Comparison of ENCODE assay signal across 23 cellular contexts in the genomic region with DNA sequence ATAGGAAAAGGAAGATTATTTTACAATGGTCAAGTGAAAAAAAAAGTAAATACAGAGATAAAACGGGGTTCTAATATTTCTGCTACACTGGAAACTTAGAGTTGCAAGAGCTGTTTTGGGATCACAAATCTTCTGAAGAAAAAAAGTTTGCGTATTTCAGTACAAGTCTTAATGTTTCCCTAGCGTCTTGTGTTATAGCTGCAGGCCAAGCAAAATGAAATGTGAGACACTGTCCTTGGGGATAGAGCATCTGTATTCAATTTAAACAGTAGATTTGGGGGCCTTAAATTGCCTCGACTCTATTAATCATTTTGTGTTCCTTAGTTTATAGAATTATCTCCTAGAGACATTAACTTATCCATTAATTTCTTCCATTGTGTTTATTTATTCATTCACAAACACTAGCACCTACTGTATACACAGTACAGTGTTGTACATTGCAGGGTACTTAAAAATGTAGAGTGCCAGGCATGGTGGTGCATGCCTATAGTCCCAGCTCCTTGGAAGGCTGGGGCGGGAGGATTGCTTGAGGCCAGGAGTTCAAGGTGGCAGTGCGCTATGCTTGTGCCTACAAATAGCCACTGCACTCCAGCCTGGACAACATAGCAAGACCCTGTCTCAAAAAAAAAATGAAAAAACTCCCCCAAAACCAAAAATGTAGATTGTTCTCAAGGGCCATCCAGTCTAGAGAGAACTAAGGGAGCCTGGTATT. TPM values are rescaled to one million over a fixed set of nuclear protein-coding genes. Genes with fewer than 3 reads are reported as not detected.
DNase-seq lines count a peak whose midpoint lies in the region; ATAC-seq and TF ChIP-seq lines count a peak whose summit lies in the region.
"Had no signal": no experiment of that assay in that cellular context is flagged by ENCODE, and none has a peak within 500 bp of the region (broad histone marks: within the 10 kb centered on the region; RNA-seq: fewer than 3 reads in every experiment).

No MANE protein-coding gene starts in this region.

- no peaks in the 10 kb centered on the region for H3K4me1 ChIP-seq in HAP-1

- DNase-seq in SK-N-MC (ENCODE audit: low read depth, low spot score) (no peak), fibroblast of mammary gland (ENCODE audit: low read depth) (peak; percentile 53), mesothelial cell of epicardium (ENCODE audit: low spot score in 2 of 2, unreplicated experiment in 2 of 2) (no peak), islet precursor cell (no peak), HAP-1 (ENCODE audit: low spot score in 2 of 2) (no peak)
- DNase-seq: CD4-positive, CD25-positive, alpha-beta regulatory T cell; COR-L47; DMS 273 treated with DMSO at 0.1 percent for 48 hours; DMS79 treated with DMSO at 0.1 percent for 48 hours; HCEC 1CT; MG63; NCI-H1048; NCI-H1417 treated with DMSO at 0.1 percent for 48 hours; NCI-H187; NCI-H2107; NCI-H446 treated with DMSO at 0.1 percent for 48 hours; NCI-H526 treated with DMSO at 0.1 percent for 48 hours; SW 1271 had no signal

- H3K27ac ChIP-seq in SK-N-MC (peak overlapping the region; percentile 37), temporal lobe (ENCODE audit: low read depth, low read length) (peak overlapping the region; percentile 17)
- H3K27ac ChIP-seq: SJSA1 had no signal

- H3K9me3 ChIP-seq in SK-N-MC (ENCODE audit: low read depth, low read length): no peaks in the 10 kb centered on the region
- H3K9me3 ChIP-seq in HAP-1: no peaks in the 10 kb centered on the region
- H3K9me3 ChIP-seq: SJSA1 had no signal

- no peak overlapping the region for H3K9ac ChIP-seq in SK-N-MC (ENCODE audit: insufficient read length)

- peaks cover 5% of the 10 kb centered on the region for H3K36me3 Mint-ChIP-seq in mesothelial cell of epicardium
- H3K36me3 Mint-ChIP-seq: CD4-positive, CD25-positive, alpha-beta regulatory T cell had no signal

- no peak for ATAC-seq in HG02852 (IDR thresholded peaks at IDR 0.05; ENCODE audit: unreplicated experiment)
- ATAC-seq: GM23338, Right ventricle myocardium inferior had no signal

- TF ChIP-seq CTCF in fibroblast of mammary gland (conservative IDR thresholded peaks at IDR 0.05; ENCODE audit: control insufficient read depth, insufficient read depth, low read depth, low read length) (no peak), mesothelial cell of epicardium (IDR thresholded peaks at IDR 0.05; ENCODE audit: unreplicated experiment) (no peak)

- H3K4me1 Mint-ChIP-seq in mesothelial cell of epicardium: peaks cover 11% of the 10 kb centered on the region
- H3K4me1 Mint-ChIP-seq: GM23338 had no signal

- H3K36me3 ChIP-seq in SK-N-MC (ENCODE audit: insufficient read depth, low read length) (no peaks in the 10 kb centered on the region), HAP-1 (replicated peaks) (no peaks in the 10 kb centered on the region)
- H3K36me3 ChIP-seq: MG63, SJSA1 had no signal

- H3K27ac Mint-ChIP-seq in mesothelial cell of epicardium: peak overlapping the region; percentile 4
- H3K27ac Mint-ChIP-seq: CD4-positive, CD25-positive, alpha-beta regulatory T cell; GM23338 had no signal

- H3K27me3 ChIP-seq in HAP-1 (ENCODE audit: low read depth): no peaks in the 10 kb centered on the region
- H3K27me3 ChIP-seq: MG63, SJSA1 had no signal

- H3K27me3 Mint-ChIP-seq in mesothelial cell of epicardium (ENCODE audit: low read depth): no peaks in the 10 kb centered on the region
- H3K27me3 Mint-ChIP-seq: CD4-positive, CD25-positive, alpha-beta regulatory T cell had no signal

- in situ Hi-C loops in HAP-1 (cut with MboI; ENCODE audit: low sequenced_read_pairs): no loop called here

- H3K4me3 ChIP-seq in SK-N-MC (peak overlapping the region; percentile 56), fibroblast of mammary gland (ENCODE audit: control insufficient read depth, low read depth, low read length) (no peak overlapping the region), HAP-1 (no peak overlapping the region)
- H3K4me3 ChIP-seq: GM23338, MG63, SJSA1 had no signal

- peaks cover 8% of the 10 kb centered on the region for H3K9me3 Mint-ChIP-seq in mesothelial cell of epicardium
- H3K9me3 Mint-ChIP-seq: GM23338 had no signal

- no peak overlapping the region for H3K4me3 Mint-ChIP-seq in mesothelial cell of epicardium
- H3K4me3 Mint-ChIP-seq: CD4-positive, CD25-positive, alpha-beta regulatory T cell; GM23338 had no signal

RNA-seq across cellular contexts. Expression of gene DISC1, which starts 7.9 kb away (rescaled TPM):
- total RNA-seq in mesothelial cell of epicardium: 9.1 to 11.4 TPM (median 9.1 TPM) in 3 replicates
- total RNA-seq in temporal lobe: 4.4 TPM
